11 cellular contexts compared by ENCODE assay signal in genomic region chr15:72220678-72221077, GRCh38. TPM values are rescaled to one million over a fixed set of nuclear protein-coding genes. Genes with fewer than 3 reads are reported as not detected.
DNase-seq lines count a peak whose midpoint lies in the region; ATAC-seq and TF ChIP-seq lines count a peak whose summit lies in the region.
"Had no signal": no experiment of that assay in that cellular context is flagged by ENCODE, and none has a peak within 500 bp of the region (broad histone marks: within the 10 kb centered on the region; RNA-seq: fewer than 3 reads in every experiment).

No MANE protein-coding gene starts in this region.

- H3K56ac ChIP-seq in IMR-90 (ENCODE audit: extremely low read depth, insufficient read depth, low read length): no peak overlapping the region

- no peak for TF ChIP-seq POLR2A in IMR-90 (IDR thresholded peaks at IDR 0.05; ENCODE audit: low read depth, low read length)
- no peak for TF ChIP-seq POLR2A in tibial nerve (IDR thresholded peaks at IDR 0.05)

- H4K8ac ChIP-seq in IMR-90 (ENCODE audit: low read depth in 2 of 2, low read length in 2 of 2): no peak overlapping the region

- WGBS in IMR-90 (ENCODE audit: extremely low coverage in 2 of 2, insufficient read length in 1 of 2), 2 experiments: 60% methylated on average over 1 of the region's 1 CpG; no CpG with 5 or more reads in 1 of the 2 experiments
- WGBS in psoas muscle, 3 donors: 28 to 58% (median 30%) methylated on average over 1 of the region's 1 CpG
- 50% methylated on average over 1 of the region's 1 CpG for WGBS in tibial nerve, 2 donors

- no peak overlapping the region for H2AK5ac ChIP-seq in IMR-90 (ENCODE audit: low read depth, low read length)

- DNase-seq in activated CD4-positive, alpha-beta T cell treated with anti-CD3 and anti-CD28 coated beads, Interleukin-2, amount 10 ng/mL, durations not matched to agents 24 days and 14 days: no peak
- no peak for DNase-seq in activated CD4-positive, alpha-beta T cell treated with anti-CD3 and anti-CD28 coated beads, Interleukin-2, amount 50 U/mL, for 48 hours
- DNase-seq in IMR-90 (no peak), psoas muscle (no peak), tibial nerve (ENCODE audit: low spot score in 2 of 2) (no peak), NCI-H1694 treated with DMSO at 0.1 percent for 48 hours (lab: John Stamatoyannopoulos, UW) (no peak), midbrain (lab: John Stamatoyannopoulos, UW) (no peak)
- DNase-seq: cortex of kidney, DND-41 had no signal

- no peak overlapping the region for H4K91ac ChIP-seq in IMR-90 (ENCODE audit: insufficient read depth, low read depth, low read length)

- BruUV-seq in IMR-90 (replicated peaks; lab: Mats Ljungman, UMichigan): no TSS peak

- H3K4me3 ChIP-seq in IMR-90 (ENCODE audit: insufficient read depth, low read depth, low read length) (no peak overlapping the region), psoas muscle (no peak overlapping the region), tibial nerve (no peak overlapping the region)

- no peak overlapping the region for H2BK15ac ChIP-seq in IMR-90 (ENCODE audit: low read depth, low read length)

- H3K27ac ChIP-seq in IMR-90 (ENCODE audit: insufficient read depth, low read length) (peak overlapping the region; percentile 20; the same call in 1 of the 2 replicates), psoas muscle (peak overlapping the region; percentile 99), tibial nerve (peak overlapping the region in 2 of 4 donors; percentile 26 to 35)

- no peaks in the 10 kb centered on the region for H3K9me3 Mint-ChIP-seq in activated CD4-positive, alpha-beta T cell treated with anti-CD3 and anti-CD28 coated beads, Interleukin-2, amount 10 ng/mL, durations not matched to agents 24 days and 14 days
- no peaks in the 10 kb centered on the region for H3K9me3 Mint-ChIP-seq in dendritic cell treated with granulocyte-macrophage colony-stimulating factor and Interleukin-4, amounts not matched to agents 40 ng/mL and 50 ng/mL, for 4 days
- H3K9me3 Mint-ChIP-seq: nephron had no signal

- intact Hi-C loops in activated CD4-positive, alpha-beta T cell treated with anti-CD3 and anti-CD28 coated beads, Interleukin-2, amount 10 ng/mL, durations not matched to agents 24 days and 14 days (cut with micrococcal nuclease): no loop called here
- intact Hi-C loops in IMR-90 (cut with micrococcal nuclease): no loop called here
- intact Hi-C loops in dendritic cell treated with granulocyte-macrophage colony-stimulating factor and Interleukin-4, amounts not matched to agents 40 ng/mL and 50 ng/mL, for 4 days (cut with micrococcal nuclease): no loop called here
- intact Hi-C loops in psoas muscle (cut with DNase I): no loop called here

- H3K4me1 ChIP-seq in IMR-90 (ENCODE audit: control insufficient read depth, insufficient read depth, low read length): peaks cover 24% of the 10 kb centered on the region
- peaks cover 88% of the 10 kb centered on the region for H3K4me1 ChIP-seq in psoas muscle
- peaks cover 0 to 64% (median 12%) of the 10 kb centered on the region in 4 donors for H3K4me1 ChIP-seq in tibial nerve

- peaks cover 56% of the 10 kb centered on the region for H3K4me1 Mint-ChIP-seq in activated CD4-positive, alpha-beta T cell treated with anti-CD3 and anti-CD28 coated beads, Interleukin-2, amount 10 ng/mL, durations not matched to agents 24 days and 14 days
- peaks cover 60% of the 10 kb centered on the region for H3K4me1 Mint-ChIP-seq in dendritic cell treated with granulocyte-macrophage colony-stimulating factor and Interleukin-4, amounts not matched to agents 40 ng/mL and 50 ng/mL, for 4 days (ENCODE audit: low read depth)

- H3K27me3 ChIP-seq in IMR-90 (ENCODE audit: control insufficient read depth, insufficient read depth, low read length) (no peaks in the 10 kb centered on the region), psoas muscle (ENCODE audit: insufficient read depth in 3 of 3, low read length in 2 of 3) (no peaks in the 10 kb centered on the region), tibial nerve (no peaks in the 10 kb centered on the region)

- H3K27me3 Mint-ChIP-seq in activated CD4-positive, alpha-beta T cell treated with anti-CD3 and anti-CD28 coated beads, Interleukin-2, amount 10 ng/mL, durations not matched to agents 24 days and 14 days: no peaks in the 10 kb centered on the region
- no peaks in the 10 kb centered on the region for H3K27me3 Mint-ChIP-seq in dendritic cell treated with granulocyte-macrophage colony-stimulating factor and Interleukin-4, amounts not matched to agents 40 ng/mL and 50 ng/mL, for 4 days

- CTCF ChIA-PET in IMR-90 (lab: Yijun Ruan, JAX): no interaction called here

- POLR2A ChIA-PET in IMR-90 (lab: Charles Lee; ENCODE audit: unreplicated experiment): no interaction called here

- H2BK120ac ChIP-seq in IMR-90 (ENCODE audit: low read depth, low read length): no peak overlapping the region

- TF ChIP-seq CTCF in IMR-90 (conservative IDR thresholded peaks at IDR 0.05; ENCODE audit: low read depth, low read length) (no peak), psoas muscle (IDR thresholded peaks at IDR 0.05) (no peak), tibial nerve (IDR thresholded peaks at IDR 0.05) (no peak)

- H2AFZ ChIP-seq in IMR-90 (replicated peaks; ENCODE audit: low read length, poor library complexity): no peak overlapping the region

- H4K5ac ChIP-seq in IMR-90 (ENCODE audit: low read depth, low read length): no peak overlapping the region

- H3K36me3 Mint-ChIP-seq in activated CD4-positive, alpha-beta T cell treated with anti-CD3 and anti-CD28 coated beads, Interleukin-2, amount 10 ng/mL, durations not matched to agents 24 days and 14 days (ENCODE audit: low read depth): peaks cover 83% of the 10 kb centered on the region
- peaks cover 97% of the 10 kb centered on the region for H3K36me3 Mint-ChIP-seq in dendritic cell treated with granulocyte-macrophage colony-stimulating factor and Interleukin-4, amounts not matched to agents 40 ng/mL and 50 ng/mL, for 4 days (ENCODE audit: low read depth)

- peaks cover 24 to 73% of the 10 kb centered on the region in 2 experiments for H3K79me1 ChIP-seq in IMR-90 (ENCODE audit: low read depth in 1 of 2, low read length in 2 of 2)

- H3K9me3 ChIP-seq in IMR-90 (ENCODE audit: control insufficient read depth, insufficient read depth, low read length) (no peaks in the 10 kb centered on the region), psoas muscle (no peaks in the 10 kb centered on the region), tibial nerve (no peaks in the 10 kb centered on the region)

- dilution Hi-C loops in IMR-90 (cut with HindIII; ENCODE audit: low sequenced_read_pairs, unreplicated experiment): no loop called here

- H3K4ac ChIP-seq in IMR-90 (ENCODE audit: low read depth, low read length): no peak overlapping the region

- H2AK9ac ChIP-seq in IMR-90 (replicated peaks; ENCODE audit: low read depth, low read length, poor library complexity): no peak overlapping the region

- no peak overlapping the region for H3K18ac ChIP-seq in IMR-90 (ENCODE audit: low read depth, low read length)

- peaks cover 94% of the 10 kb centered on the region for H4K20me1 ChIP-seq in IMR-90 (ENCODE audit: insufficient read depth, low read length)

- H3K27ac Mint-ChIP-seq in activated CD4-positive, alpha-beta T cell treated with anti-CD3 and anti-CD28 coated beads, Interleukin-2, amount 10 ng/mL, durations not matched to agents 24 days and 14 days: peak overlapping the region; percentile 65
- H3K27ac Mint-ChIP-seq in dendritic cell treated with granulocyte-macrophage colony-stimulating factor and Interleukin-4, amounts not matched to agents 40 ng/mL and 50 ng/mL, for 4 days: peak overlapping the region; percentile 62

- H3K9me1 ChIP-seq in IMR-90 (ENCODE audit: insufficient read depth, low read length): peaks cover 35% of the 10 kb centered on the region

- no peak overlapping the region for H2BK5ac ChIP-seq in IMR-90 (ENCODE audit: low read depth, low read length, poor library complexity, severe bottlenecking)

- no peak overlapping the region for H3K23ac ChIP-seq in IMR-90 (ENCODE audit: low read depth, low read length)

- H2BK20ac ChIP-seq in IMR-90 (ENCODE audit: low read depth, low read length): no peak overlapping the region

- no peak overlapping the region for H3K14ac ChIP-seq in IMR-90 (replicated peaks; ENCODE audit: low read depth, low read length)

- peaks cover 63% of the 10 kb centered on the region for H3K36me3 ChIP-seq in IMR-90 (ENCODE audit: control insufficient read depth, insufficient read depth, low read length)
- peaks cover 18 to 42% of the 10 kb centered on the region in 2 donors for H3K36me3 ChIP-seq in psoas muscle (ENCODE audit: insufficient read depth in 1 of 2, low read depth in 1 of 2)
- peaks cover 0 to 33% (median 15%) of the 10 kb centered on the region in 3 donors for H3K36me3 ChIP-seq in tibial nerve

- no peak overlapping the region for H3K4me2 ChIP-seq in IMR-90 (ENCODE audit: low read depth, low read length)

- no peak overlapping the region for H3K4me3 Mint-ChIP-seq in activated CD4-positive, alpha-beta T cell treated with anti-CD3 and anti-CD28 coated beads, Interleukin-2, amount 10 ng/mL, durations not matched to agents 24 days and 14 days
- peak overlapping the region; percentile 24 for H3K4me3 Mint-ChIP-seq in dendritic cell treated with granulocyte-macrophage colony-stimulating factor and Interleukin-4, amounts not matched to agents 40 ng/mL and 50 ng/mL, for 4 days
- H3K4me3 Mint-ChIP-seq: nephron had no signal

- H3K9ac ChIP-seq in IMR-90 (ENCODE audit: low read depth, low read length): no peak overlapping the region

- in situ Hi-C loops in IMR-90 (cut with MboI; ENCODE audit: low sequenced_read_pairs): no loop called here

- ATAC-seq in IMR-90 (ENCODE audit: low read depth) (no peak), psoas muscle (peak in 2 of 4 donors; percentile 21 to 22)

- no peak for TF ChIP-seq RAD21 in IMR-90 (IDR thresholded peaks at IDR 0.05; ENCODE audit: low read length)

- TF ChIP-seq EP300 in tibial nerve (IDR thresholded peaks at IDR 0.05): no peak

RNA-seq across cellular contexts. Expression of gene PKM, which starts 10.3 kb away (rescaled TPM):
- total RNA-seq in activated CD4-positive, alpha-beta T cell treated with anti-CD3 and anti-CD28 coated beads, Interleukin-2, amount 10 ng/mL, durations not matched to agents 24 days and 14 days: 2,437 and 2,525 TPM in 2 replicates
- total RNA-seq in IMR-90 (2012; rRNA removed) (2,738 and 3,859 TPM in 2 replicates), psoas muscle (1,000 to 10,000 TPM in 1 of 4 donors, 100 to 1,000 TPM in 3; 513 to 1,170 (median 767) TPM), tibial nerve (100 to 1,000 TPM; 261 to 293 (median 272) TPM)
- polyA plus RNA-seq in IMR-90 (2012; rRNA removed) (2,084 and 2,219 TPM in 2 replicates), psoas muscle (1,000 to 10,000 TPM in 2 of 3 donors, 100 to 1,000 TPM in 1; 909 to 1,135 (median 1,127) TPM)
- 1,530 and 1,727 TPM in 2 replicates for polyA plus RNA-seq in IMR-90 (2012; cell fraction: cytosol; rRNA removed)
- 1,603 and 1,631 TPM in 2 replicates for polyA plus RNA-seq in IMR-90 (2012; cell fraction: nucleus; rRNA removed; ENCODE audit: low replicate concordance)

RNA-seq across cellular contexts. Expression of gene GRAMD2A, which starts 23.1 kb away (rescaled TPM):
- 0.21 TPM in 1 of 2 replicates, not detected in the other for total RNA-seq in activated CD4-positive, alpha-beta T cell treated with anti-CD3 and anti-CD28 coated beads, Interleukin-2, amount 10 ng/mL, durations not matched to agents 24 days and 14 days
- total RNA-seq in IMR-90 (2012; rRNA removed): under 0.01 and 0.18 TPM in 2 replicates
- polyA plus RNA-seq in IMR-90 (2012; rRNA removed): 0.14 TPM in 1 of 2 replicates, not detected in the other
- 0.02 TPM in 1 of 2 replicates, not detected in the other for polyA plus RNA-seq in IMR-90 (2012; cell fraction: cytosol; rRNA removed)
- polyA plus RNA-seq in IMR-90 (2012; cell fraction: nucleus; rRNA removed; ENCODE audit: low replicate concordance): 0.07 and 0.16 TPM in 2 replicates
- not detected for total RNA-seq in psoas muscle
- polyA plus RNA-seq in psoas muscle: under 1 TPM in 1 of 3 donors, not detected in 2; 0.01 TPM
- 1 to 10 TPM; 1.1 to 2.9 (median 2.2) TPM for total RNA-seq in tibial nerve

RNA-seq across cellular contexts. Expression of gene PARP6, which starts 51.7 kb away (rescaled TPM):
- total RNA-seq in activated CD4-positive, alpha-beta T cell treated with anti-CD3 and anti-CD28 coated beads, Interleukin-2, amount 10 ng/mL, durations not matched to agents 24 days and 14 days: 69.7 and 78.6 TPM in 2 replicates
- total RNA-seq in IMR-90 (2012; rRNA removed) (10.0 and 13.4 TPM in 2 replicates), psoas muscle (10 to 100 TPM; 46.1 to 83.2 (median 65.5) TPM), tibial nerve (10 to 100 TPM; 59.2 to 76.8 (median 65.1) TPM)
- polyA plus RNA-seq in IMR-90 (2012; rRNA removed) (44.7 and 45.1 TPM in 2 replicates), psoas muscle (10 to 100 TPM; 48.5 to 81.1 (median 58.6) TPM)
- 12.9 and 33.6 TPM in 2 replicates for polyA plus RNA-seq in IMR-90 (2012; cell fraction: cytosol; rRNA removed)
- 188 and 399 TPM in 2 replicates for polyA plus RNA-seq in IMR-90 (2012; cell fraction: nucleus; rRNA removed; ENCODE audit: low replicate concordance)
